ENCODE assay signal across 14 cellular contexts in genomic region chr12:121949643-121950397, GRCh38. TPM values are rescaled to one million over a fixed set of nuclear protein-coding genes. Genes with fewer than 3 reads are reported as not detected.
A peak's percentile ranks its signal among the peaks of the same experiment; 100 is the strongest.
DNase-seq lines count a peak whose midpoint lies in the region; ATAC-seq and TF ChIP-seq lines count a peak whose summit lies in the region.
"Had no signal": no experiment of that assay in that cellular context is flagged by ENCODE, and none has a peak within 500 bp of the region (broad histone marks: within the 10 kb centered on the region; RNA-seq: fewer than 3 reads in every experiment).

No MANE protein-coding gene starts in this region.

- H3K4me3 ChIP-seq in AG09309 (ENCODE audit: control insufficient read depth, low read depth, low read length) (no peak overlapping the region), Karpas-422 (ENCODE audit: low read length) (no peak overlapping the region), astrocyte of the spinal cord (ENCODE audit: low read depth, low read length) (no peak overlapping the region), hepatocyte (no peak overlapping the region)
- H3K4me3 ChIP-seq: skin epidermis, vagina had no signal

- H3K9me2 ChIP-seq in Karpas-422 (replicated peaks; ENCODE audit: insufficient read depth, low read length) (no peaks in the 10 kb centered on the region), hepatocyte (replicated peaks; ENCODE audit: insufficient read depth) (no peaks in the 10 kb centered on the region)

- TF ChIP-seq CTCF in AG09309 (IDR thresholded peaks at IDR 0.05; ENCODE audit: control insufficient read depth, insufficient read depth, low read depth, low read length, missing control alignments) (no peak), astrocyte of the spinal cord (IDR thresholded peaks at IDR 0.05; ENCODE audit: low read depth, low read length) (no peak), hepatocyte (IDR thresholded peaks at IDR 0.05; ENCODE audit: poor library complexity) (no peak)

- H2AFZ ChIP-seq in Karpas-422 (ENCODE audit: low read length), result 0 out of 2 replicates have a peak overlapping the region, but pooled peaks have one; percentile 8
- H2AFZ ChIP-seq in hepatocyte, result no peak overlapping the region

- H3K36me3 ChIP-seq in Karpas-422 (ENCODE audit: insufficient read depth, low read length) (peaks cover 21% of the 10 kb centered on the region), hepatocyte (replicated peaks; ENCODE audit: insufficient read depth, low read depth) (no peaks in the 10 kb centered on the region)
- H3K36me3 ChIP-seq: vagina had no signal

- in situ Hi-C loops in astrocyte of the spinal cord (cut with HindIII; ENCODE audit: low sequenced_read_pairs), result no loop called here

- H4K20me1 ChIP-seq in Karpas-422 (ENCODE audit: insufficient read depth, low read depth, low read length), result no peaks in the 10 kb centered on the region
- no peaks in the 10 kb centered on the region for H4K20me1 ChIP-seq in hepatocyte (ENCODE audit: insufficient read depth, poor library complexity, severe bottlenecking)

- H3K4me1 ChIP-seq in Karpas-422 (ENCODE audit: low read length) (peaks cover 30% of the 10 kb centered on the region), hepatocyte (ENCODE audit: insufficient read depth) (peaks cover 4% of the 10 kb centered on the region)
- H3K4me1 ChIP-seq: vagina had no signal

- 0 out of 2 replicates have a peak, but pooled peaks cover 3% of the 10 kb centered on the region for H3K9me3 ChIP-seq in Karpas-422 (ENCODE audit: low read length)
- H3K9me3 ChIP-seq in hepatocyte (ENCODE audit: low read depth), result peaks cover 7% of the 10 kb centered on the region
- H3K9me3 ChIP-seq: vagina had no signal

- ATAC-seq in HG02885 (IDR thresholded peaks at IDR 0.05; ENCODE audit: poor library complexity, unreplicated experiment) (no peak), HG02678 (IDR thresholded peaks at IDR 0.05; ENCODE audit: unreplicated experiment) (no peak)
- ATAC-seq: natural killer cell treated with Interleukin-12 subunit alpha and Interleukin-12 subunit beta and Interleukin-15 and Interleukin-18, amount 100 ng/mL, for 72 hours had no signal

- H3K4me2 ChIP-seq in Karpas-422 (ENCODE audit: low read depth, low read length, poor library complexity, severe bottlenecking), result no peak overlapping the region
- no peak overlapping the region for H3K4me2 ChIP-seq in hepatocyte

- no peak overlapping the region for H3K9ac ChIP-seq in Karpas-422 (ENCODE audit: low read length)

- DNase-seq in AG09309 (ENCODE audit: low read depth), result peak; percentile 63
- DNase-seq in Karpas-422, result no peak
- DNase-seq in astrocyte of the spinal cord (ENCODE audit: low read depth, low spot score), result peak; percentile 87
- DNase-seq in hepatocyte (ENCODE audit: low spot score), result peak; percentile 62
- DNase-seq in globus pallidus (ENCODE audit: low spot score), result no peak
- DNase-seq in hypothalamus (lab: John Stamatoyannopoulos, UW), result no peak
- DNase-seq: amygdala, C1 segment of cervical spinal cord, NCI-H1694 had no signal

- WGBS in hepatocyte (ENCODE audit: low lambda C conversion rate, missing lambda C conversion rate), result 60% methylated on average over 4 of the region's 4 CpGs

- H3K27ac ChIP-seq in Karpas-422 (ENCODE audit: low read length), result peak overlapping the region; percentile 64
- H3K27ac ChIP-seq in hepatocyte, result peak overlapping the region; percentile 75
- H3K27ac ChIP-seq: vagina had no signal

- H3K79me2 ChIP-seq in Karpas-422 (ENCODE audit: low read length) (no peaks in the 10 kb centered on the region), hepatocyte (no peaks in the 10 kb centered on the region)

- H3K27me3 ChIP-seq in Karpas-422 (ENCODE audit: low read length), result no peaks in the 10 kb centered on the region
- no peaks in the 10 kb centered on the region for H3K27me3 ChIP-seq in hepatocyte
- H3K27me3 ChIP-seq: vagina had no signal

RNA-seq across cellular contexts. Expression of gene CFAP251, which starts 31.4 kb away (rescaled TPM):
- 17.9 and 30.3 TPM in 2 replicates for total RNA-seq in Karpas-422 (2014; rRNA removed; shearing (Covaris generic); ENCODE audit: low replicate concordance)
- 1.6 and 3.7 TPM in 2 replicates for total RNA-seq in hepatocyte
- 3.0 and 8.5 TPM in 2 replicates for polyA plus RNA-seq in hepatocyte

Comparison
In these comparisons a context has a peak if more than half of its experiments do, and no peak if none do; other contexts are left out.
1. DNase-seq: peak in AG09309 (single experiment), astrocyte of the spinal cord (single experiment) and hepatocyte (single experiment); none in Karpas-422 (single experiment), globus pallidus (single experiment) and hypothalamus (0 of 51).